In the genomic region with DNA sequence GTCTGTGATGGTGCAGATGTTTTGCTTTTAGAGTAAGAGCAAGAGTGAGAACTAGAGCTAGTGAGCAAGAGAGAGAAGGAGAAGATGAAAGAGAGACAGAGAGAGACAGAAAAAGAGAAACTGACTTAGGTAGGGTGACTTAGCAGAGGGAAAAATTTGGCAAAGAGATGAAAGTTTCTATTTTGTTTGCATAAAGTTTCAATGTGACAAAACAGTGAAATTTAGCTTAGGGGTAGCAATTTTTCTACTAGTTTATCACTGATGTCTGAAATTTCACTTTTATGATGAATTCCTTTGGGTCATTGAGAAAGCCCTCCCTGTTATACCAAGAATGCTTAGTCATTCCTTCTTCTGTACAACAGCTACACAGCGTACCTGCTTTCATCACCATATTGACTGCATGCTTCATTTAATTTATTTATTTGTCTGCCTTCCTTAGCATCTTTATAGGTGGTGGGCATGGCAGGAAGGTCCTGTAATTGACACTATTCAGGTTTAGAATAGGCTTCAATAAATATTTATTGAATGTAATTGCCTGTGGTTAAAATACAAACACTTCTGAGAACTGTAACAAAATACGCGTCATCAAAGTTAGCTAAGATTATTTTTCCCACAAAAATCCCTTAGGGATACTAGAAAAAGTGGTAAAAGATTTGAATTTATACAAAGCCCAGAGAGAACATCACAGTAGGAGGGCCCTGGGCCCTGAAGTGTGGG, we compare ENCODE assay signal across 8 cellular contexts. TPM values are rescaled to one million over a fixed set of nuclear protein-coding genes. Genes with fewer than 3 reads are reported as not detected.
DNase-seq lines count a peak whose midpoint lies in the region; ATAC-seq and TF ChIP-seq lines count a peak whose summit lies in the region.

No MANE protein-coding gene starts in this region.

- no peak for TF ChIP-seq CTCF in GM13977 (IDR thresholded peaks at IDR 0.05; ENCODE audit: extremely low read depth, insufficient read depth, missing control alignments)
- TF ChIP-seq CTCF in brain microvascular endothelial cell (IDR thresholded peaks at IDR 0.05; ENCODE audit: low read depth, low read length, missing control alignments) = no peak

- no peak overlapping the region for H3K4me3 ChIP-seq in brain microvascular endothelial cell (ENCODE audit: low read depth, low read length)

- H3K36me3 ChIP-seq in brain microvascular endothelial cell (replicated peaks) = no peaks in the 10 kb centered on the region

- H3K27ac ChIP-seq in brain microvascular endothelial cell = peak overlapping the region; percentile 67

- ATAC-seq in GM21390 (IDR thresholded peaks at IDR 0.05; ENCODE audit: unreplicated experiment) = peak; percentile 68
- peak; percentile 43 for ATAC-seq in HG03520 (IDR thresholded peaks at IDR 0.05; ENCODE audit: unreplicated experiment)
- ATAC-seq in esophagus mucosa = no peak

- in situ Hi-C loops in GM13977 (cut with MboI; ENCODE audit: low pct_unique_long_range_greater_than_20kb, low sequenced_read_pairs, unreplicated experiment) = no loop called here
- in situ Hi-C loops in brain microvascular endothelial cell (cut with HindIII; ENCODE audit: low pct_ligation_motif_present, low sequenced_read_pairs) = no loop called here

- H3K27me3 ChIP-seq in brain microvascular endothelial cell (replicated peaks) = no peaks in the 10 kb centered on the region

- peak; percentile 37 for DNase-seq in GM13977 (ENCODE audit: low spot score)
- peak; percentile 21 for DNase-seq in brain microvascular endothelial cell
- DNase-seq in DMS 273 treated with DMSO at 0.1 percent for 48 hours (lab: John Stamatoyannopoulos, UW) = no peak
- DNase-seq in NCI-H128 (lab: John Stamatoyannopoulos, UW; ENCODE audit: unreplicated experiment) = no peak
- DNase-seq in NCI-H524 (lab: John Stamatoyannopoulos, UW) = no peak

RNA-seq across cellular contexts. Expression of a gene that starts 19.9 kb away (rescaled TPM):
- 86.4 TPM for total RNA-seq in esophagus mucosa

Comparison
In these comparisons a context has a peak if more than half of its experiments do, and no peak if none do; other contexts are left out.
1. DNase-seq: peak in GM13977 (single experiment) and brain microvascular endothelial cell (single experiment); none in DMS 273 treated with DMSO at 0.1 percent for 48 hours (single experiment), NCI-H128 (single experiment) and NCI-H524 (0 of 2).